24 cellular contexts compared by ENCODE assay signal in genomic region chr7:139823855-139824670, GRCh38. TPM values are rescaled to one million over a fixed set of nuclear protein-coding genes. Genes with fewer than 3 reads are reported as not detected.
A peak's percentile ranks its signal among the peaks of the same experiment; 100 is the strongest.
DNase-seq lines count a peak whose midpoint lies in the region; ATAC-seq and TF ChIP-seq lines count a peak whose summit lies in the region.
"Had no signal": no experiment of that assay in that cellular context is flagged by ENCODE, and none has a peak within 500 bp of the region (broad histone marks: within the 10 kb centered on the region; RNA-seq: fewer than 3 reads in every experiment).

No MANE protein-coding gene starts in this region.

- peaks cover 23% of the 10 kb centered on the region for H3K4me1 ChIP-seq in IMR-90 (ENCODE audit: control insufficient read depth, insufficient read depth, low read length)
- no peaks in the 10 kb centered on the region for H3K4me1 ChIP-seq in mucosa of descending colon (ENCODE audit: low read depth)
- peaks cover 0 to 8% (median 2%) of the 10 kb centered on the region in 4 donors for H3K4me1 ChIP-seq in transverse colon
- H3K4me1 ChIP-seq in neural progenitor cell: no peaks in the 10 kb centered on the region
- H3K4me1 ChIP-seq in BE2C: no peaks in the 10 kb centered on the region

- H2BK5ac ChIP-seq in IMR-90 (ENCODE audit: low read depth, low read length, poor library complexity, severe bottlenecking): peak overlapping the region; percentile 74

- peak overlapping the region; percentile 67 for H2AK9ac ChIP-seq in IMR-90 (replicated peaks; ENCODE audit: low read depth, low read length, poor library complexity)

- H3K4me1 Mint-ChIP-seq in neural progenitor cell: no peaks in the 10 kb centered on the region
- H3K4me1 Mint-ChIP-seq: GM23338 had no signal

- H3K18ac ChIP-seq in IMR-90 (ENCODE audit: low read depth, low read length): peak overlapping the region; percentile 93

- H3K14ac ChIP-seq in IMR-90 (replicated peaks; ENCODE audit: low read depth, low read length): peak overlapping the region; percentile 57

- H3K79me2 ChIP-seq in neural progenitor cell (ENCODE audit: low read depth): no peaks in the 10 kb centered on the region

- H3K9ac ChIP-seq in IMR-90 (ENCODE audit: low read depth, low read length): peak overlapping the region; percentile 52
- H3K9ac ChIP-seq in neural progenitor cell: no peak overlapping the region

- DNase-seq in IMR-90 (peak; percentile 90), fibroblast of peridontal ligament (ENCODE audit: extremely low read depth) (peak; percentile 61), mucosa of descending colon (peak in 1 of 3 donors; percentile 27), transverse colon (no peak), activated gamma-delta T cell (lab: John Stamatoyannopoulos, UW) (no peak), neural progenitor cell (ENCODE audit: low spot score) (no peak), BE2C (no peak)
- no peak for DNase-seq in activated CD4-positive, CD25-positive, alpha-beta regulatory T cell treated with anti-CD3 and anti-CD28 coated beads, Interleukin-2, amount 50 U/mL, for 72 hours
- DNase-seq: activated CD8-positive, alpha-beta memory T cell treated with anti-CD3 and anti-CD28 coated beads, Interleukin-2, amount 50 U/mL, for 48 hours; activated naive CD8-positive, alpha-beta T cell treated with anti-CD3 and anti-CD28 coated beads, Interleukin-2, amount 10 ng/mL, durations not matched to agents 7 days and 5 days; CD8-positive, alpha-beta memory T cell; DMS153; MG63; NCI-H1417 treated with DMSO at 0.1 percent for 48 hours; NCI-H446 treated with DMSO at 0.1 percent for 48 hours; stimulated activated CD4-positive, alpha-beta T cell treated with anti-CD3 and anti-CD28 coated beads, Interleukin-4, amount 100 ng/mL, for 1 hour; stimulated activated naive B cell treated with anti-CD40 and anti-IgM and Interleukin-4, amounts not matched to agents 10 μg/mL and 1 μg/mL and 100 μg/mL, for 72 hours; WERI-Rb-1 had no signal

- H3K27me3 ChIP-seq in IMR-90 (ENCODE audit: control insufficient read depth, insufficient read depth, low read length) (peaks cover 9% of the 10 kb centered on the region; the same call in 1 of the 2 replicates), transverse colon (no peaks in the 10 kb centered on the region), neural progenitor cell (no peaks in the 10 kb centered on the region), BE2C (peaks cover 27% of the 10 kb centered on the region)
- H3K27me3 ChIP-seq: MG63, neutrophil had no signal

- peak overlapping the region; percentile 28 to 74 for H4K8ac ChIP-seq in IMR-90 (ENCODE audit: low read depth in 2 of 2, low read length in 2 of 2)

- TF ChIP-seq RAD21 in IMR-90 (IDR thresholded peaks at IDR 0.05; ENCODE audit: low read length): no peak

- no peaks in the 10 kb centered on the region for H3K36me3 Mint-ChIP-seq in neural progenitor cell
- H3K36me3 Mint-ChIP-seq: activated naive CD8-positive, alpha-beta T cell treated with anti-CD3 and anti-CD28 coated beads, Interleukin-2, amount 10 ng/mL, durations not matched to agents 7 days and 5 days; CD8-positive, alpha-beta memory T cell; stimulated activated naive B cell treated with anti-CD40 and anti-IgM and Interleukin-4, amounts not matched to agents 10 μg/mL and 1 μg/mL and 100 μg/mL, for 72 hours had no signal

- no peak overlapping the region for H3K27ac Mint-ChIP-seq in neural progenitor cell
- H3K27ac Mint-ChIP-seq: activated naive CD8-positive, alpha-beta T cell treated with anti-CD3 and anti-CD28 coated beads, Interleukin-2, amount 10 ng/mL, durations not matched to agents 7 days and 5 days; CD8-positive, alpha-beta memory T cell; GM23338; stimulated activated naive B cell treated with anti-CD40 and anti-IgM and Interleukin-4, amounts not matched to agents 10 μg/mL and 1 μg/mL and 100 μg/mL, for 72 hours had no signal

- H3K4me3 ChIP-seq in IMR-90 (ENCODE audit: insufficient read depth, low read depth, low read length): no peak overlapping the region
- H3K4me3 ChIP-seq in mucosa of descending colon: no peak overlapping the region
- no peak overlapping the region for H3K4me3 ChIP-seq in transverse colon
- no peak overlapping the region for H3K4me3 ChIP-seq in neural progenitor cell
- no peak overlapping the region for H3K4me3 ChIP-seq in BE2C (ENCODE audit: low read depth, low read length)
- H3K4me3 ChIP-seq: GM23338, K562, lung, MG63, SK-N-MC had no signal

- peak overlapping the region; percentile 77 for H4K91ac ChIP-seq in IMR-90 (ENCODE audit: insufficient read depth, low read depth, low read length)

- intact Hi-C loops in IMR-90 (cut with micrococcal nuclease): loop anchor here (1.0 to 2.0 kb wide), 2 partner anchors 48 to 91 kb away; no protein-coding TSS in a partner anchor
- intact Hi-C loops in mucosa of descending colon (cut with DNase I, micrococcal nuclease): no loop called here
- intact Hi-C loops in transverse colon (cut with DNase I; ENCODE audit: low total_unique reads): no loop called here

- TF ChIP-seq POLR2A in IMR-90 (IDR thresholded peaks at IDR 0.05; ENCODE audit: low read depth, low read length) (no peak), transverse colon (IDR thresholded peaks at IDR 0.05) (no peak)

- no TSS peak for BruUV-seq in IMR-90 (replicated peaks; lab: Mats Ljungman, UMichigan)

- peak overlapping the region; percentile 58 for H3K56ac ChIP-seq in IMR-90 (ENCODE audit: extremely low read depth, insufficient read depth, low read length)

- peak overlapping the region; percentile 92 for H2BK20ac ChIP-seq in IMR-90 (ENCODE audit: low read depth, low read length)

- dilution Hi-C loops in IMR-90 (cut with HindIII; ENCODE audit: low sequenced_read_pairs, unreplicated experiment): no loop called here

- peaks cover 0 to 6% of the 10 kb centered on the region in 2 experiments; a peak in 2 of 4 replicates for H3K79me1 ChIP-seq in IMR-90 (ENCODE audit: low read depth in 1 of 2, low read length in 2 of 2)

- TF ChIP-seq EP300 in transverse colon (IDR thresholded peaks at IDR 0.05; ENCODE audit: low read depth): no peak

- peak overlapping the region; percentile 54; the same call in 2 of the 3 replicates for H2BK15ac ChIP-seq in IMR-90 (ENCODE audit: low read depth, low read length)

- no peaks in the 10 kb centered on the region for H3K9me3 Mint-ChIP-seq in neural progenitor cell
- H3K9me3 Mint-ChIP-seq: activated naive CD8-positive, alpha-beta T cell treated with anti-CD3 and anti-CD28 coated beads, Interleukin-2, amount 10 ng/mL, durations not matched to agents 7 days and 5 days; GM23338; stimulated activated naive B cell treated with anti-CD40 and anti-IgM and Interleukin-4, amounts not matched to agents 10 μg/mL and 1 μg/mL and 100 μg/mL, for 72 hours had no signal

- H3K4me2 ChIP-seq in IMR-90 (ENCODE audit: low read depth, low read length) (peak overlapping the region; percentile 64), neural progenitor cell (no peak overlapping the region)
- H3K4me2 ChIP-seq: GM23338 had no signal

- no peaks in the 10 kb centered on the region for H3K27me3 Mint-ChIP-seq in neural progenitor cell (ENCODE audit: insufficient read depth, low read depth)

- H2AFZ ChIP-seq in IMR-90 (replicated peaks; ENCODE audit: low read length, poor library complexity) (peak overlapping the region; percentile 71), neural progenitor cell (replicated peaks) (no peak overlapping the region)
- H2AFZ ChIP-seq: GM23338 had no signal

- H2BK120ac ChIP-seq in IMR-90 (ENCODE audit: low read depth, low read length): peak overlapping the region; percentile 87

- CTCF ChIA-PET in IMR-90 (lab: Yijun Ruan, JAX): interaction anchor here (0.8 to 1.0 kb wide), 2 partner anchors 15 to 137 kb away, joined by 6 to 8 read pairs; no protein-coding TSS in a partner anchor

- 0% methylated on average over 5 of the region's 11 CpGs; no CpG with 5 or more reads in 1 of the 2 experiments for WGBS in IMR-90 (ENCODE audit: extremely low coverage in 2 of 2, insufficient read length in 1 of 2), 2 experiments
- WGBS in transverse colon (ENCODE audit: low coverage in 1 of 2), 2 donors: 49 to 64% methylated on average over 6 to 11 of the region's 11 CpGs

- H3K4ac ChIP-seq in IMR-90 (ENCODE audit: low read depth, low read length): peak overlapping the region; percentile 89

- H3K27ac ChIP-seq in IMR-90 (ENCODE audit: insufficient read depth, low read length): peak overlapping the region; percentile 91
- H3K27ac ChIP-seq in transverse colon: peak overlapping the region; percentile 7 to 48 (median 41)
- H3K27ac ChIP-seq in neural progenitor cell: no peak overlapping the region
- H3K27ac ChIP-seq: neutrophil, SK-N-MC, WERI-Rb-1 had no signal

- peak; percentile 79 for ATAC-seq in IMR-90 (ENCODE audit: low read depth)
- ATAC-seq in mucosa of descending colon: peak; percentile 52
- ATAC-seq: GM23338; K562; stimulated activated naive B cell treated with anti-CD40 and anti-IgM and Interleukin-4, amounts not matched to agents 10 μg/mL and 1 μg/mL and 100 μg/mL, for 72 hours had no signal

- H2AK5ac ChIP-seq in IMR-90 (ENCODE audit: low read depth, low read length): peak overlapping the region; percentile 78

- no peak for TF ChIP-seq CTCF in IMR-90 (conservative IDR thresholded peaks at IDR 0.05; ENCODE audit: low read depth, low read length)
- no peak for TF ChIP-seq CTCF in mucosa of descending colon (IDR thresholded peaks at IDR 0.05)
- no peak for TF ChIP-seq CTCF in transverse colon (IDR thresholded peaks at IDR 0.05)
- TF ChIP-seq CTCF in neural progenitor cell (IDR thresholded peaks at IDR 0.05): no peak
- TF ChIP-seq CTCF in BE2C (IDR thresholded peaks at IDR 0.05; ENCODE audit: low read depth, low read length): no peak

- no peaks in the 10 kb centered on the region for H3K36me3 ChIP-seq in IMR-90 (ENCODE audit: control insufficient read depth, insufficient read depth, low read length)
- no peaks in the 10 kb centered on the region for H3K36me3 ChIP-seq in mucosa of descending colon (ENCODE audit: low read depth)
- no peaks in the 10 kb centered on the region for H3K36me3 ChIP-seq in transverse colon
- no peaks in the 10 kb centered on the region for H3K36me3 ChIP-seq in neural progenitor cell
- no peaks in the 10 kb centered on the region for H3K36me3 ChIP-seq in BE2C
- H3K36me3 ChIP-seq: MG63, neutrophil, WERI-Rb-1 had no signal

- H4K20me1 ChIP-seq in IMR-90 (ENCODE audit: insufficient read depth, low read length): no peaks in the 10 kb centered on the region
- no peaks in the 10 kb centered on the region for H4K20me1 ChIP-seq in neural progenitor cell (ENCODE audit: low read depth)

- no peaks in the 10 kb centered on the region; the same call in 1 of the 2 replicates for H3K9me3 ChIP-seq in IMR-90 (ENCODE audit: control insufficient read depth, insufficient read depth, low read length)
- no peaks in the 10 kb centered on the region for H3K9me3 ChIP-seq in mucosa of descending colon
- no peaks in the 10 kb centered on the region for H3K9me3 ChIP-seq in transverse colon
- no peaks in the 10 kb centered on the region for H3K9me3 ChIP-seq in neural progenitor cell (ENCODE audit: low read depth)
- no peaks in the 10 kb centered on the region for H3K9me3 ChIP-seq in BE2C
- H3K9me3 ChIP-seq: MG63, neutrophil had no signal

- POLR2A ChIA-PET in IMR-90 (lab: Charles Lee; ENCODE audit: unreplicated experiment): interaction anchor here (0.6 to 0.9 kb wide), 2 partner anchors 46 to 324 kb away, joined by 3 to 5 read pairs; partner anchors contain the start of gene HIPK2

- in situ Hi-C loops in IMR-90 (cut with MboI; ENCODE audit: low sequenced_read_pairs): no loop called here
- in situ Hi-C loops in transverse colon (cut with MboI; ENCODE audit: low pct_ligation_motif_present in 1 of 4, low pct_unique_long_range_greater_than_20kb in 1 of 4, low sequenced_read_pairs in 3 of 4): no loop called here

- H3F3A ChIP-seq in neural progenitor cell (ENCODE audit: low read depth): no peaks in the 10 kb centered on the region

- peak overlapping the region; percentile 86 for H4K5ac ChIP-seq in IMR-90 (ENCODE audit: low read depth, low read length)

- H3K4me3 Mint-ChIP-seq in neural progenitor cell: no peak overlapping the region
- H3K4me3 Mint-ChIP-seq: activated naive CD8-positive, alpha-beta T cell treated with anti-CD3 and anti-CD28 coated beads, Interleukin-2, amount 10 ng/mL, durations not matched to agents 7 days and 5 days; CD8-positive, alpha-beta memory T cell; GM23338; stimulated activated naive B cell treated with anti-CD40 and anti-IgM and Interleukin-4, amounts not matched to agents 10 μg/mL and 1 μg/mL and 100 μg/mL, for 72 hours had no signal

- peaks cover 13% of the 10 kb centered on the region for H3K9me1 ChIP-seq in IMR-90 (ENCODE audit: insufficient read depth, low read length)

- H3K23ac ChIP-seq in IMR-90 (ENCODE audit: low read depth, low read length): peak overlapping the region; percentile 72; the same call in 1 of the 2 replicates

RNA-seq across cellular contexts. Expression of gene TBXAS1, which starts 5.0 kb away (rescaled TPM):
- 5.3 and 5.9 TPM in 2 replicates for total RNA-seq in IMR-90 (2012; rRNA removed)
- polyA plus RNA-seq in IMR-90 (2012; rRNA removed): 10.0 and 10.8 TPM in 2 replicates
- 9.9 and 18.5 TPM in 2 replicates for polyA plus RNA-seq in IMR-90 (2012; cell fraction: cytosol; rRNA removed)
- 5.7 and 23.0 TPM in 2 replicates for polyA plus RNA-seq in IMR-90 (2012; cell fraction: nucleus; rRNA removed; ENCODE audit: low replicate concordance)
- total RNA-seq in mucosa of descending colon: 10 to 100 TPM in 1 of 3 donors, 1 to 10 TPM in 2; 9.4 to 15.6 (median 9.7) TPM
- 10 to 100 TPM in 3 of 4 donors, 1 to 10 TPM in 1; 9.0 to 22.2 (median 14.6) TPM for total RNA-seq in transverse colon
- 1.5 TPM in 1 of 2 replicates, not detected in the other for total RNA-seq in neural progenitor cell (ENCODE audit: low replicate concordance)
- polyA plus RNA-seq in BE2C (2012; ENCODE audit: insufficient read depth, insufficient read length, low read depth): 0.52 TPM
- total RNA-seq: G401, GM23338 had no signal

RNA-seq across cellular contexts. Expression of gene HIPK2, which starts 46.3 kb away (rescaled TPM):
- total RNA-seq in IMR-90 (2012; rRNA removed) (21.7 and 22.0 TPM in 2 replicates), mucosa of descending colon (10 to 100 TPM; 29.9 to 63.6 (median 39.9) TPM), transverse colon (10 to 100 TPM; 27.3 to 40.3 (median 33.6) TPM), neural progenitor cell (ENCODE audit: low replicate concordance) (12.8 and 14.2 TPM in 2 replicates)
- 27.1 and 31.7 TPM in 2 replicates for polyA plus RNA-seq in IMR-90 (2012; rRNA removed)
- polyA plus RNA-seq in IMR-90 (2012; cell fraction: cytosol; rRNA removed): 9.3 and 22.5 TPM in 2 replicates
- 36.1 and 45.4 TPM in 2 replicates for polyA plus RNA-seq in IMR-90 (2012; cell fraction: nucleus; rRNA removed; ENCODE audit: low replicate concordance)
- polyA plus RNA-seq in BE2C (2012; ENCODE audit: insufficient read depth, insufficient read length, low read depth): 5.3 TPM

Comparison
In these comparisons a context has a peak if more than half of its experiments do, and no peak if none do; other contexts are left out.
1. DNase-seq: peak in IMR-90 (single experiment) and fibroblast of peridontal ligament (single experiment); none in transverse colon (single experiment), activated gamma-delta T cell (single experiment), neural progenitor cell (single experiment), BE2C (single experiment) and activated CD4-positive, CD25-positive, alpha-beta regulatory T cell treated with anti-CD3 and anti-CD28 coated beads, Interleukin-2, amount 50 U/mL, for 72 hours (single experiment).